Comparison of ENCODE assay signal across 21 cellular contexts in the genomic region with DNA sequence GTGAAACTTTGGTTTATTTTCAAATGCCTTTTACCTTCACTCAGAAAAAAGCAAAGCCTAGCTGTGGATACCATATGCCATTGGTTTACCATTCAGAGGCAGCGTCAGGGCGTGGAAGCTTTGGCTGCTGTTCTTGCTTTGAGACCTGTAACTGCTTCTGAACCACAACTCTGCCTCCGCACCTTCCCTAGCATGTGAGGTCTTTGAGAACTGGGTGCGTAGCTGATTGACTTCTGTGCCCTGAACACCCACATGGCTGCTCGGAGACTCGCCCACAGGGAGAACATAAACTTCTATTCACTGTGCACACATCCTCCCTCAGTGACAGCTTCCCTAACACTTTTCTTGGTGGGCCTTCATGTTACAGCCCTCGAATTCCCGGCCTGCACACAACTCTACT. TPM values are rescaled to one million over a fixed set of nuclear protein-coding genes. Genes with fewer than 3 reads are reported as not detected.
A peak's percentile ranks its signal among the peaks of the same experiment; 100 is the strongest.
DNase-seq lines count a peak whose midpoint lies in the region; ATAC-seq, FAIRE-seq and TF ChIP-seq lines count a peak whose summit lies in the region.
"Had no signal": no experiment of that assay in that cellular context is flagged by ENCODE, and none has a peak within 500 bp of the region (broad histone marks: within the 10 kb centered on the region; RNA-seq: fewer than 3 reads in every experiment).

No MANE protein-coding gene starts in this region.

- WGBS in HepG2 (ENCODE audit: low lambda C conversion rate) = 99% methylated on average over 8 of the region's 8 CpGs
- 94% methylated on average over 5 of the region's 8 CpGs for WGBS in right lobe of liver (ENCODE audit: insufficient coverage, low coverage, low lambda C conversion rate, missing lambda C conversion rate)
- no CpG with 5 or more reads among the region's 8 CpGs for WGBS in neuronal stem cell (ENCODE audit: extremely low coverage in 2 of 2, insufficient read length in 2 of 2, insufficient replicate concordance in 1 of 2), 2 donors
- 92 to 97% methylated on average over 8 of the region's 8 CpGs for WGBS in thyroid gland, 2 donors

- ATAC-seq in HepG2 = no peak
- ATAC-seq in right lobe of liver = no peak
- ATAC-seq in GM21576 (IDR thresholded peaks at IDR 0.05; ENCODE audit: unreplicated experiment) = no peak
- ATAC-seq: A549 had no signal

- no peak overlapping the region for H3K4ac ChIP-seq in neuronal stem cell (ENCODE audit: low read length)

- no peaks in the 10 kb centered on the region for H3K79me2 ChIP-seq in HepG2 (ENCODE audit: insufficient read depth, low read length)

- no peak overlapping the region for H2BK5ac ChIP-seq in neuronal stem cell (ENCODE audit: low read length)

- TSS peak; percentile 4 for BruUV-seq in HepG2 (replicated peaks; lab: Mats Ljungman, UMichigan)

- POLR2A ChIA-PET in HepG2 (lab: Yijun Ruan, JAX) = no interaction called here

- no peak overlapping the region for H2AK5ac ChIP-seq in neuronal stem cell (ENCODE audit: low read depth, low read length)

- H3K27ac ChIP-seq in HepG2 (ENCODE audit: extremely low read length, insufficient read depth, low read length) = no peak overlapping the region
- no peak overlapping the region for H3K27ac ChIP-seq in right lobe of liver
- peak overlapping the region; percentile 33 for H3K27ac ChIP-seq in caudate nucleus (ENCODE audit: low read depth, low read length)
- no peak overlapping the region for H3K27ac ChIP-seq in neuronal stem cell (replicated peaks; ENCODE audit: low read length)
- H3K27ac ChIP-seq in thyroid gland = peak overlapping the region; percentile 78 to 98 (median 83)
- H3K27ac ChIP-seq: A549; BLaER1 treated with 17β-estradiol and CSF1 and Interleukin-3, amounts not matched to agents 10 nM and 100 nM had no signal

- peaks cover 23 to 85% of the 10 kb centered on the region in 2 experiments for H3K36me3 ChIP-seq in HepG2 (replicated peaks in 1 of 2; ENCODE audit: control insufficient read depth in 1 of 2, insufficient read depth in 2 of 2, low read length in 2 of 2)
- H3K36me3 ChIP-seq in right lobe of liver = peaks cover 0 to 24% (median 10%) of the 10 kb centered on the region in 4 donors
- peaks cover 16 to 99% of the 10 kb centered on the region in 2 donors for H3K36me3 ChIP-seq in neuronal stem cell (replicated peaks in 1 of 2; ENCODE audit: control insufficient read depth in 2 of 2, insufficient read depth in 2 of 2, low read length in 2 of 2)
- H3K36me3 ChIP-seq in thyroid gland = peaks cover 0 to 5% of the 10 kb centered on the region in 2 donors

- H3K4me3 ChIP-seq in HepG2 (replicated peaks in 1 of 3; ENCODE audit: insufficient read depth in 1 of 3, low read depth in 2 of 3, low read length in 3 of 3) (no peak overlapping the region), right lobe of liver (no peak overlapping the region), neuronal stem cell (ENCODE audit: low read length in 2 of 2) (no peak overlapping the region), thyroid gland (replicated peaks in 1 of 3) (no peak overlapping the region)
- H3K4me3 ChIP-seq: A549; BLaER1 treated with 17β-estradiol and CSF1 and Interleukin-3, amounts not matched to agents 10 nM and 100 nM; K562 had no signal

- H3K9me3 ChIP-seq in HepG2 (ENCODE audit: low read length) (no peaks in the 10 kb centered on the region), right lobe of liver (no peaks in the 10 kb centered on the region), neuronal stem cell (replicated peaks in 1 of 2; ENCODE audit: control insufficient read depth in 2 of 2, insufficient read depth in 1 of 2, low read depth in 1 of 2, low read length in 2 of 2) (no peaks in the 10 kb centered on the region), thyroid gland (no peaks in the 10 kb centered on the region)
- H3K9me3 ChIP-seq: A549; BLaER1 treated with 17β-estradiol and CSF1 and Interleukin-3, amounts not matched to agents 10 nM and 100 nM had no signal

- no peak for TF ChIP-seq RAD21 in HepG2 (CRISPR knock-in tag; IDR thresholded peaks at IDR 0.05)

- H3K18ac ChIP-seq in neuronal stem cell (ENCODE audit: low read length) = peak overlapping the region; percentile 58

- H3K27me3 ChIP-seq in HepG2 (ENCODE audit: control insufficient read depth in 1 of 2, insufficient read depth in 2 of 2, low read length in 2 of 2) = no peaks in the 10 kb centered on the region
- H3K27me3 ChIP-seq in right lobe of liver = no peaks in the 10 kb centered on the region
- no peaks in the 10 kb centered on the region for H3K27me3 ChIP-seq in neuronal stem cell (ENCODE audit: control insufficient read depth in 3 of 3, insufficient read depth in 3 of 3, low read depth in 1 of 3, low read length in 3 of 3)
- H3K27me3 ChIP-seq in thyroid gland = no peaks in the 10 kb centered on the region
- H3K27me3 ChIP-seq: BLaER1 treated with 17β-estradiol and CSF1 and Interleukin-3, amounts not matched to agents 10 nM and 100 nM had no signal

- H3K23ac ChIP-seq in neuronal stem cell (ENCODE audit: low read depth, low read length, poor library complexity) = no peak overlapping the region

- FAIRE-seq in HepG2 (lab: Jason Lieb, UNC) = no peak
- FAIRE-seq: A549, GM12892, K562 had no signal

- CTCF ChIA-PET in HepG2 (lab: Yijun Ruan, JAX; ENCODE audit: low intra/inter-chr PET ratio, low total read pairs) = no interaction called here

- H2BK15ac ChIP-seq in neuronal stem cell (ENCODE audit: low read length) = no peak overlapping the region

- no peak overlapping the region for H3K14ac ChIP-seq in neuronal stem cell (ENCODE audit: low read length)

- TF ChIP-seq CTCF in HepG2 (CRISPR knock-in tag; IDR thresholded peaks at IDR 0.05) (no peak), right lobe of liver (IDR thresholded peaks at IDR 0.05) (no peak), thyroid gland (IDR thresholded peaks at IDR 0.05) (no peak)

- in situ Hi-C loops in HepG2 (cut with HindIII; ENCODE audit: extremely low pct_ligation_motif_present, low pct_unique_long_range_greater_than_20kb) = no loop called here

- TF ChIP-seq EP300 in HepG2 (IDR thresholded peaks at IDR 0.05; ENCODE audit: low read depth in 2 of 2, low read length in 2 of 2) (no peak), HepG2 (CRISPR knock-in tag; IDR thresholded peaks at IDR 0.05; ENCODE audit: borderline replicate concordance) (no peak)

- no peak for TF ChIP-seq POLR2A in HepG2 (IDR thresholded peaks at IDR 0.05; ENCODE audit: insufficient read depth in 1 of 2, low read depth in 2 of 2, low read length in 2 of 2)
- no peak for TF ChIP-seq POLR2A in right lobe of liver (IDR thresholded peaks at IDR 0.05)
- no peak for TF ChIP-seq POLR2A in thyroid gland (IDR thresholded peaks at IDR 0.05)

- DNase-seq in HepG2 (ENCODE audit: low spot score) (no peak), right lobe of liver (no peak), caudate nucleus (lab: John Stamatoyannopoulos, UW) (peak in 43 of 61 donors; percentile 13 to 93 (median 57)), neuronal stem cell (ENCODE audit: low spot score) (no peak), thyroid gland (no peak), DMS 273 (lab: John Stamatoyannopoulos, UW; ENCODE audit: unreplicated experiment) (no peak), iPS-NIHi11 (ENCODE audit: low spot score) (no peak)
- DNase-seq: H7, NCI-H1436, NCI-H2029, NCI-H2171, NCI-H446, NCI-H69, SHP77 treated with DMSO at 0.1 percent for 48 hours had no signal

- H2BK12ac ChIP-seq in neuronal stem cell (ENCODE audit: low read length) = no peak overlapping the region

- no peaks in the 10 kb centered on the region for H3K79me1 ChIP-seq in neuronal stem cell (ENCODE audit: low read depth, low read length)

- no peak overlapping the region for H4K91ac ChIP-seq in neuronal stem cell (ENCODE audit: low read depth, low read length, poor library complexity)

- H2AFZ ChIP-seq in HepG2 (ENCODE audit: low read length) = no peak overlapping the region
- H2AFZ ChIP-seq in neuronal stem cell (ENCODE audit: low read length) = no peak overlapping the region

- H3K4me2 ChIP-seq in HepG2 (ENCODE audit: low read depth, low read length) (no peak overlapping the region), neuronal stem cell (ENCODE audit: insufficient read depth, low read length, poor library complexity, severe bottlenecking) (no peak overlapping the region)
- H3K4me2 ChIP-seq: A549; BLaER1 treated with 17β-estradiol and CSF1 and Interleukin-3, amounts not matched to agents 10 nM and 100 nM had no signal

- H4K8ac ChIP-seq in neuronal stem cell (ENCODE audit: low read depth, low read length) = no peak overlapping the region

- H3K4me1 ChIP-seq in HepG2 (ENCODE audit: insufficient read depth, low read length) = peaks cover 16% of the 10 kb centered on the region; the same call in 1 of the 2 replicates
- no peaks in the 10 kb centered on the region for H3K4me1 ChIP-seq in right lobe of liver
- H3K4me1 ChIP-seq in neuronal stem cell (ENCODE audit: control insufficient read depth in 2 of 2, insufficient read depth in 1 of 2, low read depth in 1 of 2, low read length in 2 of 2) = peaks cover 0 to 8% of the 10 kb centered on the region in 2 donors
- H3K4me1 ChIP-seq in thyroid gland = peaks cover 8 to 25% of the 10 kb centered on the region in 2 donors
- H3K4me1 ChIP-seq: BLaER1 treated with 17β-estradiol and CSF1 and Interleukin-3, amounts not matched to agents 10 nM and 100 nM had no signal

- intact Hi-C loops in HepG2 (cut with micrococcal nuclease; ENCODE audit: unreplicated experiment) (no loop called here), right lobe of liver (cut with DNase I) (no loop called here), thyroid gland (cut with DNase I) (loop anchor here (5.0 to 10.0 kb wide), 2 partner anchors 75 to 328 kb away; no protein-coding TSS in a partner anchor)

- H2BK120ac ChIP-seq in neuronal stem cell (ENCODE audit: low read depth, low read length) = no peak overlapping the region

- no peaks in the 10 kb centered on the region for H4K20me1 ChIP-seq in HepG2 (ENCODE audit: insufficient read depth, low read length)
- H4K20me1 ChIP-seq: BLaER1 treated with 17β-estradiol and CSF1 and Interleukin-3, amounts not matched to agents 10 nM and 100 nM had no signal

- no peak overlapping the region for H3K9ac ChIP-seq in HepG2 (ENCODE audit: insufficient read depth, low read depth, low read length)
- no peak overlapping the region for H3K9ac ChIP-seq in neuronal stem cell (ENCODE audit: low read depth, low read length, poor library complexity)
- H3K9ac ChIP-seq: BLaER1 treated with 17β-estradiol and CSF1 and Interleukin-3, amounts not matched to agents 10 nM and 100 nM had no signal

RNA-seq across cellular contexts. Expression of gene CLDN20, which starts 11.2 kb away (rescaled TPM):
- total RNA-seq in HepG2 (2016; rRNA removed; fragmentation: Illumina TruSeq; extraction: Trizol) (not detected in 2 replicates), right lobe of liver (not detected), thyroid gland (not detected)
- total RNA-seq in HepG2 (2016; cell fraction: cytosol; rRNA removed; fragmentation: Illumina TruSeq; extraction: Trizol; ENCODE audit: low read depth) = not detected in 2 replicates
- not detected in 2 replicates for total RNA-seq in HepG2 (2016; cell fraction: insoluble cytoplasmic fraction; rRNA removed; fragmentation: Illumina TruSeq; extraction: Trizol)
- total RNA-seq in HepG2 (2016; cell fraction: membrane; rRNA removed; fragmentation: Illumina TruSeq; extraction: Trizol) = not detected in 2 replicates
- total RNA-seq in HepG2 (2016; cell fraction: nucleus; rRNA removed; fragmentation: Illumina TruSeq; extraction: Trizol) = not detected in 2 replicates
- polyA plus RNA-seq in HepG2 (2011; rRNA removed) = not detected in 2 replicates
- not detected in 2 replicates for polyA plus RNA-seq in HepG2 (2011; cell fraction: cytosol; rRNA removed)
- not detected in 2 replicates for polyA plus RNA-seq in HepG2 (2011; cell fraction: nucleus; rRNA removed)
- polyA plus RNA-seq in HepG2 (2012) = 0.76 and 0.79 TPM in 2 replicates
- polyA plus RNA-seq in HepG2 (2016; cell fraction: cytosol; fragmentation: Illumina TruSeq; extraction: Trizol; ENCODE audit: low read depth) = not detected in 2 replicates
- polyA plus RNA-seq in HepG2 (2016; cell fraction: insoluble cytoplasmic fraction; fragmentation: Illumina TruSeq; extraction: Trizol; ENCODE audit: low read depth) = not detected in 2 replicates
- not detected in 2 replicates for polyA plus RNA-seq in HepG2 (2016; cell fraction: membrane; fragmentation: Illumina TruSeq; extraction: Trizol; ENCODE audit: low read depth)
- not detected in 2 replicates for polyA plus RNA-seq in HepG2 (2016; cell fraction: nucleus; fragmentation: Illumina TruSeq; extraction: Trizol; ENCODE audit: insufficient read depth, low read depth)
- polyA minus RNA-seq in HepG2 (2011; rRNA and poly(A)+ RNA removed; ENCODE audit: low replicate concordance) = not detected in 2 replicates
- not detected in 2 replicates for polyA minus RNA-seq in HepG2 (2011; cell fraction: cytosol; rRNA and poly(A)+ RNA removed)
- polyA minus RNA-seq in HepG2 (2011; cell fraction: nucleus; rRNA and poly(A)+ RNA removed) = not detected in 2 replicates
- not detected for polyA plus RNA-seq in neuronal stem cell (2013, experiment 1 of 2)
- polyA plus RNA-seq in neuronal stem cell (2013, experiment 2 of 2) = not detected
- total RNA-seq: H7, HT1080, K562, RPMI7951 had no signal
- polyA plus RNA-seq: A549, K562 had no signal

Comparison
In these comparisons a context has a peak if more than half of its experiments do, and no peak if none do; other contexts are left out.
1. DNase-seq: peak in caudate nucleus (43 of 61); none in HepG2 (single experiment), right lobe of liver (0 of 3), neuronal stem cell (single experiment), thyroid gland (0 of 2), DMS 273 (single experiment) and iPS-NIHi11 (single experiment).
2. H3K27ac ChIP-seq: peak in caudate nucleus (single experiment) and thyroid gland (3 of 3); none in HepG2 (single experiment), right lobe of liver (0 of 3) and neuronal stem cell (single experiment).